Comparison of ENCODE assay signal across 12 cellular contexts in the genomic region with DNA sequence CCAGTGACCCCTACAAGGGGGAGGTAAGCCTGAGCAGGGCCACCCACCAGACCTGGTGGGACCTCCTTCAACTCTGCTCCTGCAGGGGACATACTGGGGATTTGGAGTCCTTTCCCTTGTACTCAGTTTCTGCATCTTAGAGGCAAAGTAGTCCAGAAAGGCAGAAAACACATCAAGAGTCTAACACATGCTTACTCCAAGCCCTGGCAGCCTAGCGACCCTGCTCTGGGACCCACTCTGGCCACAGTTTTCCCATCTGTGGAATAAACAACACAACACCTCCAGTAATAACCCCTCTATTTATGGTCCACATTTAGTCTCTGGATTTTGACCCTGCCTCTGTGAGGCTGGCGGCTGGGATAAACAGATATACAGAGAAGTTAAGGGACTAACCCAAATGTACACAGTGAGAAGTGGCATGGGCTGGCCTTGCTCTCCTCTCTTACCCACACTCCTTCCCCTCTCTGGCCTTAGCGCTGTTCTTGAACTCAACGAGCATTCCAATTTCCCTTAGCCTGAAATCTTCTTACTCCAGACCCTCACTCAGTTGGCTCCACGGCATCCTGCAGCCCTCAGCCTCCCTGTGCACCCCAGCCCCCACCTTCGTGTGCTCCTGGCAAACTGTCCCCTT. TPM values are rescaled to one million over a fixed set of nuclear protein-coding genes. Genes with fewer than 3 reads are reported as not detected.
DNase-seq lines count a peak whose midpoint lies in the region; ATAC-seq and TF ChIP-seq lines count a peak whose summit lies in the region.
"Had no signal": no experiment of that assay in that cellular context is flagged by ENCODE, and none has a peak within 500 bp of the region (broad histone marks: within the 10 kb centered on the region; RNA-seq: fewer than 3 reads in every experiment).

No MANE protein-coding gene starts in this region.

- no peak overlapping the region for H3K4me3 ChIP-seq in ACC112 (ENCODE audit: low read depth, low read length)
- H3K4me3 ChIP-seq in OCI-LY7 (ENCODE audit: low read depth, low read length, poor library complexity, severe bottlenecking), result no peak overlapping the region
- no peak overlapping the region for H3K4me3 ChIP-seq in body of pancreas
- no peak overlapping the region for H3K4me3 ChIP-seq in lower leg skin (ENCODE audit: low read depth, poor library complexity, severe bottlenecking)

- intact Hi-C loops in OCI-LY7 (cut with micrococcal nuclease; ENCODE audit: unreplicated experiment) (loop anchor here (5.0 kb wide), 1 partner anchor 88 kb away; a partner anchor contains a TSS), body of pancreas (cut with DNase I) (no loop called here), lower leg skin (cut with DNase I; ENCODE audit: low total_unique reads) (no loop called here)

- TF ChIP-seq POLR2A in body of pancreas (IDR thresholded peaks at IDR 0.05) (no peak), lower leg skin (IDR thresholded peaks at IDR 0.05) (no peak)

- H3K27ac ChIP-seq in ACC112 (ENCODE audit: low read depth, low read length), result peak overlapping the region; percentile 24; the same call in 1 of the 2 replicates
- no peak overlapping the region for H3K27ac ChIP-seq in OCI-LY7 (ENCODE audit: low read depth, low read length, poor library complexity, severe bottlenecking)
- no peak overlapping the region for H3K27ac ChIP-seq in body of pancreas

- POLR2A ChIA-PET in OCI-LY7 (lab: Charles Lee), result interaction anchor here (0.6 to 4.4 kb wide), 3 partner anchors 13 to 24 kb away, joined by 3 to 15 read pairs (median 4); no protein-coding TSS in a partner anchor

- CTCF ChIA-PET in OCI-LY7 (lab: Charles Lee; ENCODE audit: unreplicated experiment), result no interaction called here

- no peak for DNase-seq in OCI-LY7 (ENCODE audit: low spot score)
- no peak for DNase-seq in endothelial cell (ENCODE audit: low spot score)
- DNase-seq in osteocyte (ENCODE audit: extremely low spot score, unreplicated experiment), result no peak
- DNase-seq in body of pancreas, result no peak
- DNase-seq in lower leg skin (ENCODE audit: low spot score in 2 of 2), result no peak
- no peak for DNase-seq in putamen (ENCODE audit: low spot score)
- no peak for DNase-seq in DMS 273 treated with DMSO at 0.1 percent for 48 hours (lab: John Stamatoyannopoulos, UW)
- DNase-seq: activated CD8-positive, alpha-beta memory T cell treated with anti-CD3 and anti-CD28 coated beads, Interleukin-2, amount 50 U/mL, for 4 hours; activated naive CD8-positive, alpha-beta T cell treated with anti-CD3 and anti-CD28 coated beads, Interleukin-2, amount 10 ng/mL, durations not matched to agents 7 days and 5 days; NCI-H1092; NCI-H510A treated with DMSO at 0.1 percent for 48 hours had no signal

- peaks cover 51% of the 10 kb centered on the region for H3K4me1 ChIP-seq in ACC112 (ENCODE audit: control insufficient read depth, insufficient read depth, low read length, unreplicated experiment)
- peaks cover 47% of the 10 kb centered on the region for H3K4me1 ChIP-seq in OCI-LY7 (ENCODE audit: insufficient read depth, low read length, poor library complexity, severe bottlenecking)
- H3K4me1 ChIP-seq in body of pancreas, result peaks cover 52% of the 10 kb centered on the region

- H3K9me3 Mint-ChIP-seq in endothelial cell (ENCODE audit: unreplicated experiment), result no peaks in the 10 kb centered on the region
- H3K9me3 Mint-ChIP-seq in osteocyte (ENCODE audit: unreplicated experiment), result no peaks in the 10 kb centered on the region
- H3K9me3 Mint-ChIP-seq: activated naive CD8-positive, alpha-beta T cell treated with anti-CD3 and anti-CD28 coated beads, Interleukin-2, amount 10 ng/mL, durations not matched to agents 7 days and 5 days had no signal

- peak overlapping the region; percentile 34 for H3K4me3 Mint-ChIP-seq in endothelial cell (ENCODE audit: unreplicated experiment)
- H3K4me3 Mint-ChIP-seq in osteocyte (ENCODE audit: unreplicated experiment), result no peak overlapping the region
- H3K4me3 Mint-ChIP-seq: activated naive CD8-positive, alpha-beta T cell treated with anti-CD3 and anti-CD28 coated beads, Interleukin-2, amount 10 ng/mL, durations not matched to agents 7 days and 5 days had no signal

- no peaks in the 10 kb centered on the region for H3K9me3 ChIP-seq in OCI-LY7 (ENCODE audit: low read length)
- no peaks in the 10 kb centered on the region for H3K9me3 ChIP-seq in body of pancreas

- 56 to 58% methylated on average over 6 of the region's 6 CpGs for WGBS in body of pancreas, 2 donors
- 70 to 72% methylated on average over 6 of the region's 6 CpGs for WGBS in lower leg skin, 2 donors

- H3K36me3 Mint-ChIP-seq in endothelial cell (ENCODE audit: low read depth, unreplicated experiment), result peaks cover 11% of the 10 kb centered on the region
- peaks cover 5% of the 10 kb centered on the region for H3K36me3 Mint-ChIP-seq in osteocyte (ENCODE audit: unreplicated experiment)
- H3K36me3 Mint-ChIP-seq: activated naive CD8-positive, alpha-beta T cell treated with anti-CD3 and anti-CD28 coated beads, Interleukin-2, amount 10 ng/mL, durations not matched to agents 7 days and 5 days had no signal

- no peak for ATAC-seq in body of pancreas

- H2AFZ ChIP-seq in ACC112 (ENCODE audit: low read length, unreplicated experiment) (no peak overlapping the region), OCI-LY7 (ENCODE audit: low read length) (no peak overlapping the region)

- H3K36me3 ChIP-seq in ACC112 (ENCODE audit: insufficient read depth, low read length) (no peaks in the 10 kb centered on the region), OCI-LY7 (ENCODE audit: insufficient read depth, low read length) (no peaks in the 10 kb centered on the region), body of pancreas (replicated peaks in 1 of 2; ENCODE audit: insufficient read depth in 1 of 2, low read depth in 2 of 2) (no peaks in the 10 kb centered on the region)

- peaks cover 19% of the 10 kb centered on the region for H3K27me3 Mint-ChIP-seq in endothelial cell (ENCODE audit: unreplicated experiment)
- H3K27me3 Mint-ChIP-seq in osteocyte (ENCODE audit: unreplicated experiment), result no peaks in the 10 kb centered on the region

- no peaks in the 10 kb centered on the region for H4K20me1 ChIP-seq in OCI-LY7 (ENCODE audit: insufficient read depth, low read length)

- peaks cover 58% of the 10 kb centered on the region for H3K4me1 Mint-ChIP-seq in endothelial cell (ENCODE audit: unreplicated experiment)
- peaks cover 67% of the 10 kb centered on the region for H3K4me1 Mint-ChIP-seq in osteocyte (ENCODE audit: unreplicated experiment)

- H3K27ac Mint-ChIP-seq in endothelial cell (ENCODE audit: unreplicated experiment) (no peak overlapping the region), osteocyte (ENCODE audit: unreplicated experiment) (peak overlapping the region; percentile 43)
- H3K27ac Mint-ChIP-seq: activated naive CD8-positive, alpha-beta T cell treated with anti-CD3 and anti-CD28 coated beads, Interleukin-2, amount 10 ng/mL, durations not matched to agents 7 days and 5 days had no signal

- H3K4me2 ChIP-seq in OCI-LY7 (ENCODE audit: low read length), result peak overlapping the region; percentile 62

- TF ChIP-seq CTCF in OCI-LY7 (conservative IDR thresholded peaks at IDR 0.05; ENCODE audit: low read length) (no peak), endothelial cell (IDR thresholded peaks at IDR 0.05; ENCODE audit: unreplicated experiment) (no peak), osteocyte (IDR thresholded peaks at IDR 0.05) (no peak), body of pancreas (IDR thresholded peaks at IDR 0.05) (no peak), lower leg skin (IDR thresholded peaks at IDR 0.05) (no peak)

- BruUV-seq in OCI-LY7 (replicated peaks; lab: Mats Ljungman, UMichigan), result TSS peak; percentile 32

- H3K27me3 ChIP-seq in ACC112 (ENCODE audit: insufficient read depth, low read length) (no peaks in the 10 kb centered on the region), body of pancreas (no peaks in the 10 kb centered on the region)

- no peaks in the 10 kb centered on the region for H3K9me2 ChIP-seq in OCI-LY7 (ENCODE audit: insufficient read depth, low read length)

- H3K79me2 ChIP-seq in ACC112 (ENCODE audit: control insufficient read depth, insufficient read depth, low read length, unreplicated experiment) (peaks cover 79% of the 10 kb centered on the region), OCI-LY7 (ENCODE audit: insufficient read depth, low read depth, low read length) (no peaks in the 10 kb centered on the region)

RNA-seq across cellular contexts. Expression of a gene that starts 16.1 kb away (rescaled TPM):
- 0.18 TPM in 1 of 2 replicates, not detected in the other for total RNA-seq in OCI-LY7 (2014; rRNA removed; shearing (Covaris generic))
- total RNA-seq in OCI-LY7 (2022) (not detected in 2 replicates), endothelial cell (ENCODE audit: unreplicated experiment) (not detected), osteocyte (0.26 TPM in 1 of 2 replicates, not detected in the other), body of pancreas (not detected), lower leg skin (under 1 TPM in 2 of 4 donors, not detected in 2; 0.42 to 0.58 TPM)
- total RNA-seq: activated naive CD8-positive, alpha-beta T cell treated with anti-CD3 and anti-CD28 coated beads, Interleukin-2, amount 10 ng/mL, durations not matched to agents 7 days and 5 days had no signal
